ENCODE assay signal across 23 cellular contexts in genomic region chr10:56068473-56069263, GRCh38.
"Had no signal": no experiment of that assay in that cellular context is flagged by ENCODE, and none has a peak within 500 bp of the region (broad histone marks: within the 10 kb centered on the region; RNA-seq: fewer than 3 reads in every experiment).

No MANE protein-coding gene starts in this region.

- ATAC-seq: heart left ventricle; left cardiac atrium; left lung; naive thymus-derived CD8-positive, alpha-beta T cell; right lobe of liver had no signal

- H3K4me1 Mint-ChIP-seq: naive thymus-derived CD8-positive, alpha-beta T cell; nephron progenitor cell; stimulated activated naive B cell treated with anti-CD40 and anti-IgM and Interleukin-4, amounts not matched to agents 10 μg/mL and 1 μg/mL and 100 μg/mL, for 72 hours had no signal

- H3K9me3 Mint-ChIP-seq: nephron progenitor cell had no signal

- H3K27ac Mint-ChIP-seq: naive thymus-derived CD8-positive, alpha-beta T cell; nephron progenitor cell; progenitor cell of endocrine pancreas; stimulated activated naive B cell treated with anti-CD40 and anti-IgM and Interleukin-4, amounts not matched to agents 10 μg/mL and 1 μg/mL and 100 μg/mL, for 72 hours; stimulated activated naive CD8-positive, alpha-beta T cell treated with anti-CD3 and anti-CD28 coated beads, Interleukin-15, Interleukin-2, amounts not matched to agents 100 ng/mL and 50 ng/mL, for 24 hours had no signal

- H3K27me3 ChIP-seq: heart left ventricle, hepatocyte, left lung, neutrophil, right lobe of liver, tibial nerve, vagina had no signal

- H2AFZ ChIP-seq: hepatocyte, parathyroid adenoma had no signal

- H3K9me3 ChIP-seq: neutrophil, right lobe of liver, vagina had no signal

- H3K36me3 ChIP-seq: heart left ventricle, left lung, neutrophil, right lobe of liver, thoracic aorta, tibial nerve, vagina had no signal

- H3K4me3 Mint-ChIP-seq: naive thymus-derived CD8-positive, alpha-beta T cell; nephron progenitor cell; stimulated activated naive B cell treated with anti-CD40 and anti-IgM and Interleukin-4, amounts not matched to agents 10 μg/mL and 1 μg/mL and 100 μg/mL, for 72 hours; stimulated activated naive CD8-positive, alpha-beta T cell treated with anti-CD3 and anti-CD28 coated beads, Interleukin-15, Interleukin-2, amounts not matched to agents 100 ng/mL and 50 ng/mL, for 24 hours had no signal

- H3K36me3 Mint-ChIP-seq: stimulated activated naive B cell treated with anti-CD40 and anti-IgM and Interleukin-4, amounts not matched to agents 10 μg/mL and 1 μg/mL and 100 μg/mL, for 72 hours had no signal

- H3K27ac ChIP-seq: dorsolateral prefrontal cortex, heart left ventricle, hepatocyte, left lung, neutrophil, parathyroid adenoma, right lobe of liver, thoracic aorta, tibial nerve, vagina had no signal

- H3K4me2 ChIP-seq: hepatocyte had no signal

- H3K4me1 ChIP-seq: heart left ventricle, left lung, parathyroid adenoma, right lobe of liver, tibial nerve, vagina had no signal

- H3K4me3 ChIP-seq: dorsolateral prefrontal cortex, heart left ventricle, hepatocyte, left lung, right lobe of liver, thoracic aorta, tibial nerve, vagina had no signal

- H3K27me3 Mint-ChIP-seq: naive thymus-derived CD8-positive, alpha-beta T cell; progenitor cell of endocrine pancreas; stimulated activated naive B cell treated with anti-CD40 and anti-IgM and Interleukin-4, amounts not matched to agents 10 μg/mL and 1 μg/mL and 100 μg/mL, for 72 hours; stimulated activated naive CD8-positive, alpha-beta T cell treated with anti-CD3 and anti-CD28 coated beads, Interleukin-15, Interleukin-2, amounts not matched to agents 100 ng/mL and 50 ng/mL, for 24 hours had no signal

- H3K79me2 ChIP-seq: hepatocyte, parathyroid adenoma had no signal

- DNase-seq: cerebellar nuclear complex; dorsolateral prefrontal cortex; effector CD4-positive, alpha-beta T cell; heart left ventricle; left cardiac atrium; mammary epithelial cell; mesendoderm; naive thymus-derived CD8-positive, alpha-beta T cell; nephron progenitor cell; right lobe of liver; stimulated activated CD4-positive, alpha-beta T cell treated with anti-CD3 and anti-CD28 coated beads, Interleukin-4, amount 100 ng/mL, for 4 hours; stimulated activated naive B cell treated with anti-CD40 and anti-IgM and Interleukin-4, amounts not matched to agents 10 μg/mL and 1 μg/mL and 100 μg/mL, for 72 hours had no signal

- H3K9ac ChIP-seq: parathyroid adenoma had no signal

- FAIRE-seq: colon, frontal cortex had no signal
